ENCODE assay signal across 12 cellular contexts in the genomic region with DNA sequence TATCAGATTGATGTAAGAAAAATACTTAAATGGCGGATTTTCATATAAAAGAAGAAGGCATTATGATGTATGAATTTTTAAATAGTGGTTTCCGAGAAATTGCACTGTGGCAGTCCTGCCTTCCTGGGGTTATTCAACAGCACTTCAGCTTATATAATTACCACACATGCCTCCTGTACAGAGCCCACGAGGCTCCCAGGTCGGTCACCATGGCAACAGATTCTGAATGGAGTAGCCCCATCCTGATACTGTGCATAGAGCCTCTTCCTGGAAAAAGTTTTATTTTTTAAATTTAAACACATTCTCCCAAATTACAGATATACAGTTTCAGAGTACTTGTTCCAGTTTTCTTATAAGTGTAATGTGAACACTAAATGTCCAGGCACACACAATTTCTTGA. TPM values are rescaled to one million over a fixed set of nuclear protein-coding genes. Genes with fewer than 3 reads are reported as not detected.
DNase-seq lines count a peak whose midpoint lies in the region; ATAC-seq and TF ChIP-seq lines count a peak whose summit lies in the region.
"Had no signal": no experiment of that assay in that cellular context is flagged by ENCODE, and none has a peak within 500 bp of the region (broad histone marks: within the 10 kb centered on the region; RNA-seq: fewer than 3 reads in every experiment).

No MANE protein-coding gene starts in this region.

- H3K27me3 Mint-ChIP-seq in neural crest cell (ENCODE audit: low read depth) = no peaks in the 10 kb centered on the region
- H3K27me3 Mint-ChIP-seq: stimulated activated naive CD8-positive, alpha-beta T cell treated with anti-CD3 and anti-CD28 coated beads, Interleukin-15, amount 100 ng/mL, for 72 hours had no signal

- DNase-seq in NCI-H2081 (lab: John Stamatoyannopoulos, UW) = peak; percentile 96 to 98
- peak; percentile 61 to 82 for DNase-seq in SJCRH30
- DNase-seq in neural crest cell (ENCODE audit: low read depth, low spot score) = no peak
- DNase-seq in AG08396 (ENCODE audit: low spot score) = no peak
- DNase-seq: effector memory CD4-positive, alpha-beta T cell; left ventricle myocardium superior had no signal

- TF ChIP-seq CTCF in neural crest cell (conservative IDR thresholded peaks at IDR 0.05) = no peak

- H3K4me1 Mint-ChIP-seq in neural crest cell = peaks cover 69% of the 10 kb centered on the region

- H3K27ac ChIP-seq in HUES6 (ENCODE audit: low read depth, low read length) (peak overlapping the region; percentile 10; the same call in 1 of the 2 replicates), SJCRH30 (peak overlapping the region; percentile 52)
- H3K27ac ChIP-seq: RWPE1 had no signal

- ATAC-seq in HG03045 (IDR thresholded peaks at IDR 0.05; ENCODE audit: unreplicated experiment) (no peak), HG02981 (IDR thresholded peaks at IDR 0.05; ENCODE audit: unreplicated experiment) (no peak)

- no peaks in the 10 kb centered on the region for H3K36me3 ChIP-seq in HUES6 (ENCODE audit: control insufficient read depth, insufficient read depth, low read length)
- H3K36me3 ChIP-seq in SJCRH30 = no peaks in the 10 kb centered on the region

- H3K9ac ChIP-seq in HUES6 (ENCODE audit: low read length) = no peak overlapping the region

- peaks cover 35% of the 10 kb centered on the region for H3K4me1 ChIP-seq in HUES6 (ENCODE audit: control insufficient read depth, insufficient read depth, low read length)
- H3K4me1 ChIP-seq in SJCRH30 = peaks cover 49% of the 10 kb centered on the region

- peak overlapping the region; percentile 69 for H3K4me3 Mint-ChIP-seq in neural crest cell
- H3K4me3 Mint-ChIP-seq: stimulated activated naive CD8-positive, alpha-beta T cell treated with anti-CD3 and anti-CD28 coated beads, Interleukin-15, amount 100 ng/mL, for 72 hours had no signal

- no peak overlapping the region for H3K4me3 ChIP-seq in HUES6 (ENCODE audit: low read depth, low read length)
- no peak overlapping the region for H3K4me3 ChIP-seq in SJCRH30

- H3K27me3 ChIP-seq in HUES6 (ENCODE audit: control insufficient read depth, insufficient read depth, low read length) (no peaks in the 10 kb centered on the region), SJCRH30 (no peaks in the 10 kb centered on the region)

- no peaks in the 10 kb centered on the region for H3K9me3 ChIP-seq in HUES6 (ENCODE audit: control insufficient read depth, insufficient read depth, low read depth, low read length)
- H3K9me3 ChIP-seq in SJCRH30 (replicated peaks) = no peaks in the 10 kb centered on the region

- H3K36me3 Mint-ChIP-seq in neural crest cell (ENCODE audit: low read depth) = no peaks in the 10 kb centered on the region

- peak overlapping the region; percentile 97 for H3K27ac Mint-ChIP-seq in neural crest cell (ENCODE audit: unreplicated experiment)

- H3K9me3 Mint-ChIP-seq in neural crest cell = no peaks in the 10 kb centered on the region
- H3K9me3 Mint-ChIP-seq: stimulated activated naive CD8-positive, alpha-beta T cell treated with anti-CD3 and anti-CD28 coated beads, Interleukin-15, amount 100 ng/mL, for 72 hours had no signal

RNA-seq across cellular contexts. Expression of gene ASB4, which starts 15.9 kb away (rescaled TPM):
- total RNA-seq in SJCRH30 (2014; rRNA removed; shearing (Covaris generic)) = 0.08 and 0.15 TPM in 2 replicates
- total RNA-seq in neural crest cell = 0.21 TPM in 1 of 2 replicates, not detected in the other
- total RNA-seq: M059J had no signal

RNA-seq across cellular contexts. Expression of gene PON2, which starts 35.0 kb away (rescaled TPM):
- 117 and 142 TPM in 2 replicates for total RNA-seq in SJCRH30 (2014; rRNA removed; shearing (Covaris generic))
- total RNA-seq in neural crest cell = 92.3 and 97.1 TPM in 2 replicates

Comparison
In these comparisons a context has a peak if more than half of its experiments do, and no peak if none do; other contexts are left out.
1. DNase-seq: peak in NCI-H2081 (2 of 2) and SJCRH30 (2 of 2); none in neural crest cell (single experiment) and AG08396 (single experiment).